Comparison of ENCODE assay signal across 16 cellular contexts in the genomic region with DNA sequence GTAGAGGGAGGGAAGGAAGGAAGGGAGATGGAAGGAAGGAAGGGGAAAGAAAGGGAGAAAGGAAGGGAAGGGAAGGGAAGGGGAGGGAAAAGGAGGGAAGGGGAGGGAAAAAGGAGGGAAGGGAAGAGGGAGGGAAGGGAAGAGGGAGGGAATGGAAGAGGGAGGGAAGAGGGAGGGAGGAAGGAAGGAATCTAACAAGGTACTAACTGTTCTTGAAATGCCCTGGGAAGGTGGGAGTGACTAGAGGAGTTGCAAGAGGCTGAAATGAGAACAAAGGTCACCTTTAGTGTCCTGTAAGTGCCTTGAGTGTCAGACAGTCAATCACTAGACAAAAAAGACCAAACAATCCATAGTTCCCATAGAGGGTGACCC. TPM values are rescaled to one million over a fixed set of nuclear protein-coding genes. Genes with fewer than 3 reads are reported as not detected.
DNase-seq lines count a peak whose midpoint lies in the region; ATAC-seq and TF ChIP-seq lines count a peak whose summit lies in the region.
"Had no signal": no experiment of that assay in that cellular context is flagged by ENCODE, and none has a peak within 500 bp of the region (broad histone marks: within the 10 kb centered on the region; RNA-seq: fewer than 3 reads in every experiment).

No MANE protein-coding gene starts in this region.

- intact Hi-C loops in A673 (cut with micrococcal nuclease; ENCODE audit: unreplicated experiment), result loop anchor here (10.0 kb wide), 2 partner anchors 80 to 120 kb away; no protein-coding TSS in a partner anchor
- intact Hi-C loops in mucosa of descending colon (cut with DNase I, micrococcal nuclease), result loop anchor here in 1 of 2 donors (10.0 kb wide), 1 partner anchor 80 kb away; no protein-coding TSS in a partner anchor
- intact Hi-C loops in upper lobe of right lung (cut with DNase I), result loop anchor here (10.0 kb wide), 1 partner anchor 120 kb away; no protein-coding TSS in a partner anchor

- no peak overlapping the region for H3K4me3 Mint-ChIP-seq in WTC11
- H3K4me3 Mint-ChIP-seq in naive thymus-derived CD8-positive, alpha-beta T cell, result no peak overlapping the region
- H3K4me3 Mint-ChIP-seq: endodermal cell had no signal

- no peaks in the 10 kb centered on the region for H3K36me3 ChIP-seq in A673 (ENCODE audit: insufficient read depth, low read length, poor library complexity, severe bottlenecking)
- H3K36me3 ChIP-seq in mucosa of descending colon (ENCODE audit: low read depth), result no peaks in the 10 kb centered on the region
- H3K36me3 ChIP-seq in upper lobe of right lung, result no peaks in the 10 kb centered on the region

- peaks cover 18% of the 10 kb centered on the region for H3K27me3 Mint-ChIP-seq in WTC11 (ENCODE audit: low read depth)
- H3K27me3 Mint-ChIP-seq in naive thymus-derived CD8-positive, alpha-beta T cell, result no peaks in the 10 kb centered on the region

- H3K4me3 ChIP-seq in A673 (ENCODE audit: low read depth, low read length, poor library complexity, severe bottlenecking) (no peak overlapping the region), mucosa of descending colon (no peak overlapping the region), upper lobe of right lung (no peak overlapping the region)
- H3K4me3 ChIP-seq: smooth muscle cell had no signal

- H3K27ac ChIP-seq in A673 (ENCODE audit: low read depth, low read length, poor library complexity, severe bottlenecking), result peak overlapping the region; percentile 29
- H3K27ac ChIP-seq in upper lobe of right lung, result no peak overlapping the region
- H3K27ac ChIP-seq: foreskin keratinocyte had no signal

- H3K4me1 Mint-ChIP-seq in WTC11, result peaks cover 46% of the 10 kb centered on the region
- peaks cover 21 to 43% (median 37%) of the 10 kb centered on the region in 4 donors for H3K4me1 Mint-ChIP-seq in naive thymus-derived CD8-positive, alpha-beta T cell

- H3K27ac Mint-ChIP-seq in WTC11, result no peak overlapping the region
- peak overlapping the region in 5 of 10 donors; percentile 27 to 81 (median 66) for H3K27ac Mint-ChIP-seq in naive thymus-derived CD8-positive, alpha-beta T cell

- no peaks in the 10 kb centered on the region for H3K36me3 Mint-ChIP-seq in WTC11
- H3K36me3 Mint-ChIP-seq in naive thymus-derived CD8-positive, alpha-beta T cell, result no peaks in the 10 kb centered on the region

- CTCF ChIA-PET in A673 (lab: Charles Lee), result no interaction called here
- CTCF ChIA-PET in WTC11 (lab: Charles Lee), result interaction anchor here (0.6 to 1.8 kb wide), 2 partner anchors 54 to 137 kb away, joined by 3 to 6 read pairs; no protein-coding TSS in a partner anchor

- H3K4me1 ChIP-seq in A673 (ENCODE audit: insufficient read depth, low read length, poor library complexity, severe bottlenecking) (peaks cover 22% of the 10 kb centered on the region), mucosa of descending colon (ENCODE audit: low read depth) (peaks cover 25% of the 10 kb centered on the region), upper lobe of right lung (peaks cover 15% of the 10 kb centered on the region)

- no peak for TF ChIP-seq CTCF in A673 (conservative IDR thresholded peaks at IDR 0.05; ENCODE audit: low read depth, low read length)
- TF ChIP-seq CTCF in WTC11 (IDR thresholded peaks at IDR 0.05), result no peak
- no peak for TF ChIP-seq CTCF in mucosa of descending colon (IDR thresholded peaks at IDR 0.05)
- TF ChIP-seq CTCF in upper lobe of right lung (IDR thresholded peaks at IDR 0.05), result no peak

- no TSS peak for BruUV-seq in A673 (replicated peaks; lab: Mats Ljungman, UMichigan)

- no peaks in the 10 kb centered on the region for H3K9me3 ChIP-seq in A673 (ENCODE audit: low read depth, low read length, poor library complexity, severe bottlenecking)
- H3K9me3 ChIP-seq in mucosa of descending colon, result no peaks in the 10 kb centered on the region
- no peaks in the 10 kb centered on the region for H3K9me3 ChIP-seq in upper lobe of right lung

- DNase-seq in A673 (ENCODE audit: low spot score) (no peak), COLO829 (ENCODE audit: low spot score) (peak; percentile 59), WTC11 (ENCODE audit: low spot score) (no peak), mucosa of descending colon (no peak), putamen (ENCODE audit: low spot score) (no peak), upper lobe of right lung (no peak)
- no peak for DNase-seq in naive thymus-derived CD8-positive, alpha-beta T cell
- DNase-seq: activated CD4-positive, alpha-beta T cell treated with anti-CD3 and anti-CD28 coated beads, Interleukin-2, amount 50 U/mL, for 48 hours; C1 segment of cervical spinal cord; endodermal cell; foreskin keratinocyte; mammary epithelial cell; NCI-H187 treated with DMSO at 0.1 percent for 48 hours; NCI-H510A; substantia nigra had no signal

- no peaks in the 10 kb centered on the region for H3K9me3 Mint-ChIP-seq in WTC11
- H3K9me3 Mint-ChIP-seq in naive thymus-derived CD8-positive, alpha-beta T cell, result no peaks in the 10 kb centered on the region
- H3K9me3 Mint-ChIP-seq: endodermal cell had no signal

- ATAC-seq in WTC11 (no peak), mucosa of descending colon (peak; percentile 34), upper lobe of right lung (no peak)
- no peak for ATAC-seq in naive thymus-derived CD8-positive, alpha-beta T cell
- ATAC-seq: foreskin keratinocyte had no signal

- POLR2A ChIA-PET in A673 (lab: Charles Lee; ENCODE audit: low non-redundant PET) (no interaction called here), WTC11 (lab: Charles Lee) (no interaction called here)
- POLR2A ChIA-PET in naive thymus-derived CD8-positive, alpha-beta T cell (lab: Charles Lee), result interaction anchor here (1.1 kb wide), 1 partner anchor 15 kb away, joined by 3 read pairs; no protein-coding TSS in a partner anchor

- H3K27me3 ChIP-seq in A673 (replicated peaks; ENCODE audit: insufficient read depth, low read depth, low read length, poor library complexity) (no peaks in the 10 kb centered on the region), upper lobe of right lung (no peaks in the 10 kb centered on the region)
- H3K27me3 ChIP-seq: foreskin keratinocyte had no signal

TF ChIP-seq in WTC11, 78 proteins besides CTCF, POLR2A, EP300 and RAD21:
- TF ChIP-seq ZNF121 (CRISPR knock-in tag; IDR thresholded peaks at IDR 0.05) (no peak), NFYB (CRISPR knock-in tag; conservative IDR thresholded peaks at IDR 0.05; ENCODE audit: low read depth) (no peak), RELA (CRISPR knock-in tag; IDR thresholded peaks at IDR 0.05; ENCODE audit: borderline replicate concordance) (no peak), ETV6 (CRISPR knock-in tag; IDR thresholded peaks at IDR 0.05) (0 out of 2 replicates have a peak, but pooled peaks have one; percentile 31), TEAD4 (CRISPR knock-in tag; IDR thresholded peaks at IDR 0.05) (no peak), IRF2 (CRISPR knock-in tag; IDR thresholded peaks at IDR 0.05; ENCODE audit: borderline replicate concordance, low read depth) (no peak), TCF7 (CRISPR knock-in tag; IDR thresholded peaks at IDR 0.05; ENCODE audit: low read depth) (no peak), ZNF396 (CRISPR knock-in tag; IDR thresholded peaks at IDR 0.05; ENCODE audit: borderline replicate concordance) (no peak)
- TF ChIP-seq, protein P1, sequence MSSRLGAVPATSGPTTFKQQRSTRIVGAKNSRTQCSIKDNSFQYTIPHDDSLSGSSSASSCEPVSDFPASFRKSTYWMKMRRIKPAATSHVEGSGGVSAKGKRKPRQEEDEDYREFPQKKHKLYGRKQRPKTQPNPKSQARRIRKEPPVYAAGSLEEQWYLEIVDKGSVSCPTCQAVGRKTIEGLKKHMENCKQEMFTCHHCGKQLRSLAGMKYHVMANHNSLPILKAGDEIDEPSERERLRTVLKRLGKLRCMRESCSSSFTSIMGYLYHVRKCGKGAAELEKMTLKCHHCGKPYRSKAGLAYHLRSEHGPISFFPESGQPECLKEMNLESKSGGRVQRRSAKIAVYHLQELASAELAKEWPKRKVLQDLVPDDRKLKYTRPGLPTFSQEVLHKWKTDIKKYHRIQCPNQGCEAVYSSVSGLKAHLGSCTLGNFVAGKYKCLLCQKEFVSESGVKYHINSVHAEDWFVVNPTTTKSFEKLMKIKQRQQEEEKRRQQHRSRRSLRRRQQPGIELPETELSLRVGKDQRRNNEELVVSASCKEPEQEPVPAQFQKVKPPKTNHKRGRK (CRISPR knock-in tag; IDR thresholded peaks at IDR 0.05; ENCODE audit: borderline replicate concordance), result peak; percentile 96; the same call in 1 of the 2 replicates
- TF ChIP-seq, protein P2, sequence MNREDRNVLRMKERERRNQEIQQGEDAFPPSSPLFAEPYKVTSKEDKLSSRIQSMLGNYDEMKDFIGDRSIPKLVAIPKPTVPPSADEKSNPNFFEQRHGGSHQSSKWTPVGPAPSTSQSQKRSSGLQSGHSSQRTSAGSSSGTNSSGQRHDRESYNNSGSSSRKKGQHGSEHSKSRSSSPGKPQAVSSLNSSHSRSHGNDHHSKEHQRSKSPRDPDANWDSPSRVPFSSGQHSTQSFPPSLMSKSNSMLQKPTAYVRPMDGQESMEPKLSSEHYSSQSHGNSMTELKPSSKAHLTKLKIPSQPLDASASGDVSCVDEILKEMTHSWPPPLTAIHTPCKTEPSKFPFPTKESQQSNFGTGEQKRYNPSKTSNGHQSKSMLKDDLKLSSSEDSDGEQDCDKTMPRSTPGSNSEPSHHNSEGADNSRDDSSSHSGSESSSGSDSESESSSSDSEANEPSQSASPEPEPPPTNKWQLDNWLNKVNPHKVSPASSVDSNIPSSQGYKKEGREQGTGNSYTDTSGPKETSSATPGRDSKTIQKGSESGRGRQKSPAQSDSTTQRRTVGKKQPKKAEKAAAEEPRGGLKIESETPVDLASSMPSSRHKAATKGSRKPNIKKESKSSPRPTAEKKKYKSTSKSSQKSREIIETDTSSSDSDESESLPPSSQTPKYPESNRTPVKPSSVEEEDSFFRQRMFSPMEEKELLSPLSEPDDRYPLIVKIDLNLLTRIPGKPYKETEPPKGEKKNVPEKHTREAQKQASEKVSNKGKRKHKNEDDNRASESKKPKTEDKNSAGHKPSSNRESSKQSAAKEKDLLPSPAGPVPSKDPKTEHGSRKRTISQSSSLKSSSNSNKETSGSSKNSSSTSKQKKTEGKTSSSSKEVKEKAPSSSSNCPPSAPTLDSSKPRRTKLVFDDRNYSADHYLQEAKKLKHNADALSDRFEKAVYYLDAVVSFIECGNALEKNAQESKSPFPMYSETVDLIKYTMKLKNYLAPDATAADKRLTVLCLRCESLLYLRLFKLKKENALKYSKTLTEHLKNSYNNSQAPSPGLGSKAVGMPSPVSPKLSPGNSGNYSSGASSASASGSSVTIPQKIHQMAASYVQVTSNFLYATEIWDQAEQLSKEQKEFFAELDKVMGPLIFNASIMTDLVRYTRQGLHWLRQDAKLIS (CRISPR knock-in tag; IDR thresholded peaks at IDR 0.05; ENCODE audit: borderline replicate concordance), result no peak
TF ChIP-seq in WTC11: peak in this region for 2.

RNA-seq across cellular contexts. Expression of a gene that starts 2.3 kb away (rescaled TPM):
- 16.1 and 19.5 TPM in 2 replicates for total RNA-seq in A673 (2021)
- total RNA-seq in WTC11 (2021), result 18.5 to 22.1 TPM (median 19.1 TPM) in 3 replicates
- 100 to 1,000 TPM in 1 of 3 donors, 10 to 100 TPM in 2; 20.2 to 372 (median 31.0) TPM for total RNA-seq in mucosa of descending colon
- total RNA-seq in upper lobe of right lung, result 93.8 TPM
- 10 to 100 TPM; 46.8 to 49.5 TPM for total RNA-seq in naive thymus-derived CD8-positive, alpha-beta T cell
- polyA plus RNA-seq in naive thymus-derived CD8-positive, alpha-beta T cell, result 10 to 100 TPM in 1 of 3 donors, 1 to 10 TPM in 2; 4.3 to 17.4 (median 5.3) TPM
